ENCODE assay signal across 8 cellular contexts in the genomic region with DNA sequence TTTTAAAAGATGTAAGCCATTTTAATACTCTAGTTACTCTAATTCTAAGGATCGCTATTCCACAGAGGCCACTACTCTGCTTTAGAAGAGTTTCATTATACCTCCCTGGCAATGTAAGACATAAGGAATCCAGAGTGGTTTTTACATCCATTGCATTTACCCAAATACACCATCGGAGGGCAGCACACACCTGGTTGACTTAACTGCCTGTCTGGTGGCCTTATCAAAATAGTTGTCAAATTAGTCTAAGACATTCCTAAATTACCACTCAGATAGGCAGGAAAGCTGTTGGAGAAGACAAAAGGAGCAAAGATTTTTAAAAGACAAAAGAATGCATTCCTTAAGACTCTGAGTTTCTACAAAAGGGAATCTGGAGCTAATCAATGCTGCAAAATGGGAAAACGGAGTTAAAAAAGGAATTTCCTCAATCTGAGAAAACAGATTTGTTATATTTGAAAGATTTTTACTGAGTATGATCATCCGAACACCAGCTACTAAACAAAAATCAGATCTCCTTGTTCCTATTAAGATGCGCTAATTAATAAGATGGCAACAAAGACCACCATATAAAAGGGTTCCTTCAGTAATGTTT.
A peak's percentile ranks its signal among the peaks of the same experiment; 100 is the strongest.
DNase-seq lines count a peak whose midpoint lies in the region; ATAC-seq and TF ChIP-seq lines count a peak whose summit lies in the region.

No MANE protein-coding gene starts in this region.

- H2AFZ ChIP-seq in SU-DHL-6 (ENCODE audit: low read depth, low read length, severe bottlenecking), result no peak overlapping the region

- in situ Hi-C loops in HAP-1 (cut with MboI; ENCODE audit: low sequenced_read_pairs), result loop anchor here (10.0 kb wide), 1 partner anchor 289 kb away; no protein-coding TSS in a partner anchor

- no peak overlapping the region for H3K9ac ChIP-seq in SU-DHL-6 (ENCODE audit: low read length)

- DNase-seq in EL (peak; percentile 81), HAP-1 (ENCODE audit: low spot score in 2 of 2) (peak; percentile 77 to 79), NCI-H1436 treated with DMSO at 0.1 percent for 48 hours (lab: John Stamatoyannopoulos, UW) (peak; percentile 46), kidney tubule cell (ENCODE audit: low spot score) (peak; percentile 75)
- DNase-seq in central memory CD4-positive, alpha-beta T cell, result peak; percentile 21
- DNase-seq in stimulated activated CD8-positive, alpha-beta memory T cell treated with anti-CD3 and anti-CD28 coated beads, Interleukin-7, amount 100 ng/mL, for 4 hours (ENCODE audit: low read depth in 2 of 2), result peak; percentile 1 to 8

- no peak overlapping the region for H3K4me3 ChIP-seq in HAP-1
- H3K4me3 ChIP-seq in SU-DHL-6 (ENCODE audit: insufficient read depth, low read length, poor library complexity, severe bottlenecking), result no peak overlapping the region

- no peak overlapping the region for H3K4me2 ChIP-seq in SU-DHL-6 (ENCODE audit: low read depth, low read length, poor library complexity, severe bottlenecking)

- H3F3A ChIP-seq in SU-DHL-6 (ENCODE audit: insufficient read depth), result no peaks in the 10 kb centered on the region; the same call in 1 of the 2 replicates

- no peaks in the 10 kb centered on the region for H3K9me2 ChIP-seq in SU-DHL-6 (replicated peaks; ENCODE audit: insufficient read depth, low read length)

- no peaks in the 10 kb centered on the region for H3K27me3 ChIP-seq in HAP-1 (ENCODE audit: low read depth)
- no peaks in the 10 kb centered on the region for H3K27me3 ChIP-seq in SU-DHL-6 (ENCODE audit: low read length)

- peak; percentile 76 for TF ChIP-seq CTCF in SU-DHL-6 (IDR thresholded peaks at IDR 0.05; ENCODE audit: insufficient read depth, low read length, poor library complexity, severe bottlenecking)

- no peaks in the 10 kb centered on the region for H3K79me2 ChIP-seq in SU-DHL-6 (ENCODE audit: insufficient read depth, low read length)

- peaks cover 7% of the 10 kb centered on the region for H3K4me1 ChIP-seq in HAP-1

- ATAC-seq in GM19324 (IDR thresholded peaks at IDR 0.05; ENCODE audit: low FRiP score, unreplicated experiment), result no peak

- H4K20me1 ChIP-seq in SU-DHL-6 (ENCODE audit: low read depth, low read length), result no peaks in the 10 kb centered on the region

- H3K27ac ChIP-seq in SU-DHL-6 (ENCODE audit: low read depth, low read length), result no peak overlapping the region

- H3K36me3 ChIP-seq in HAP-1 (replicated peaks), result no peaks in the 10 kb centered on the region; the same call in 1 of the 2 replicates
- no peaks in the 10 kb centered on the region for H3K36me3 ChIP-seq in SU-DHL-6 (ENCODE audit: low read length)

- H3K9me3 ChIP-seq in HAP-1, result no peaks in the 10 kb centered on the region
- no peaks in the 10 kb centered on the region for H3K9me3 ChIP-seq in SU-DHL-6 (ENCODE audit: insufficient read depth, low read length)

Comparison
In these comparisons a context has a peak if more than half of its experiments do, and no peak if none do; other contexts are left out.
1. DNase-seq: peak in every context shown above with its lines; median percentile 81 in EL; 78 in HAP-1; 75 in kidney tubule cell; 46 in NCI-H1436 treated with DMSO at 0.1 percent for 48 hours; 21 in central memory CD4-positive, alpha-beta T cell; 4 in stimulated activated CD8-positive, alpha-beta memory T cell treated with anti-CD3 and anti-CD28 coated beads, Interleukin-7, amount 100 ng/mL, for 4 hours.